Comparison of ENCODE assay signal across 9 cellular contexts in genomic region chr10:74593470-74593869, GRCh38.
DNase-seq lines count a peak whose midpoint lies in the region; ATAC-seq and TF ChIP-seq lines count a peak whose summit lies in the region.
"Had no signal": no experiment of that assay in that cellular context is flagged by ENCODE, and none has a peak within 500 bp of the region (broad histone marks: within the 10 kb centered on the region; RNA-seq: fewer than 3 reads in every experiment).

No MANE protein-coding gene starts in this region.

- peak overlapping the region; percentile 6 to 35 for H3K27ac ChIP-seq in coronary artery

- no peak overlapping the region for H3K4me3 Mint-ChIP-seq in activated CD4-positive, alpha-beta memory T cell treated with anti-CD3 and anti-CD28 coated beads for 36 hours

- H3K27me3 Mint-ChIP-seq in activated CD4-positive, alpha-beta memory T cell treated with anti-CD3 and anti-CD28 coated beads for 36 hours, result no peaks in the 10 kb centered on the region

- peaks cover 40% of the 10 kb centered on the region for H3K4me1 Mint-ChIP-seq in activated CD4-positive, alpha-beta memory T cell treated with anti-CD3 and anti-CD28 coated beads for 36 hours (ENCODE audit: low read depth)

- no peaks in the 10 kb centered on the region for H3K9me3 Mint-ChIP-seq in activated CD4-positive, alpha-beta memory T cell treated with anti-CD3 and anti-CD28 coated beads for 36 hours

- no peak overlapping the region for H3K4me3 ChIP-seq in coronary artery

- intact Hi-C loops in activated CD4-positive, alpha-beta memory T cell treated with anti-CD3 and anti-CD28 coated beads for 36 hours (cut with micrococcal nuclease), result no loop called here

- CTCF ChIA-PET in activated CD4-positive, alpha-beta memory T cell treated with anti-CD3 and anti-CD28 coated beads for 36 hours (lab: Charles Lee), result interaction anchor here (1.0 kb wide), 1 partner anchor 11 kb away, joined by 3 read pairs; no protein-coding TSS in a partner anchor

- ATAC-seq in HG03571 (IDR thresholded peaks at IDR 0.05; ENCODE audit: unreplicated experiment), result no peak

- POLR2A ChIA-PET in activated CD4-positive, alpha-beta memory T cell treated with anti-CD3 and anti-CD28 coated beads for 36 hours (lab: Charles Lee), result interaction anchor here (0.6 kb wide), 1 partner anchor 525 kb away, joined by 3 read pairs; no protein-coding TSS in a partner anchor

- no peak for TF ChIP-seq CTCF in coronary artery (IDR thresholded peaks at IDR 0.05)

- DNase-seq in Ammon's horn (ENCODE audit: low spot score) (peak; percentile 47), M059J (ENCODE audit: low read depth) (peak; percentile 52), coronary artery (ENCODE audit: low spot score) (no peak), non-pigmented ciliary epithelial cell (ENCODE audit: low read depth) (peak; percentile 40), NCI-H146 treated with DMSO at 0.1 percent for 48 hours (lab: John Stamatoyannopoulos, UW; ENCODE audit: unreplicated experiment) (no peak), NOMO-1 (lab: John Stamatoyannopoulos, UW; ENCODE audit: unreplicated experiment in 2 of 2) (no peak)
- no peak for DNase-seq in activated CD4-positive, alpha-beta memory T cell treated with anti-CD3 and anti-CD28 coated beads for 36 hours
- DNase-seq: posterior cingulate gyrus had no signal

- no peak overlapping the region for H3K27ac Mint-ChIP-seq in activated CD4-positive, alpha-beta memory T cell treated with anti-CD3 and anti-CD28 coated beads for 36 hours

- peaks cover 9% of the 10 kb centered on the region for H3K36me3 Mint-ChIP-seq in activated CD4-positive, alpha-beta memory T cell treated with anti-CD3 and anti-CD28 coated beads for 36 hours

Comparison
In these comparisons a context has a peak if more than half of its experiments do, and no peak if none do; other contexts are left out.
1. DNase-seq: peak in Ammon's horn (single experiment), M059J (single experiment) and non-pigmented ciliary epithelial cell (single experiment); none in coronary artery (single experiment), activated CD4-positive, alpha-beta memory T cell treated with anti-CD3 and anti-CD28 coated beads for 36 hours (single experiment), NCI-H146 treated with DMSO at 0.1 percent for 48 hours (single experiment) and NOMO-1 (0 of 2).